Comparison of ENCODE assay signal across 21 cellular contexts in genomic region chr13:25840931-25841330, GRCh38.
"Had no signal": no experiment of that assay in that cellular context is flagged by ENCODE, and none has a peak within 500 bp of the region (broad histone marks: within the 10 kb centered on the region; RNA-seq: fewer than 3 reads in every experiment).

No MANE protein-coding gene starts in this region.

- DNase-seq: activated CD4-positive, alpha-beta memory T cell treated with anti-CD3 and anti-CD28 coated beads for 36 hours; activated CD4-positive, alpha-beta T cell treated with anti-CD3 and anti-CD28 coated beads, Interleukin-2, amount 10 ng/mL, durations not matched to agents 24 days and 14 days; activated CD4-positive, CD25-positive, alpha-beta regulatory T cell treated with anti-CD3 and anti-CD28 coated beads, Interleukin-2, amount 50 U/mL, for 72 hours; activated CD8-positive, alpha-beta memory T cell treated with anti-CD3 and anti-CD28 coated beads, Interleukin-2, amount 50 U/mL, for 4 hours; activated effector memory CD4-positive, alpha-beta T cell treated with anti-CD3 and anti-CD28 coated beads, Interleukin-2, amount 50 U/mL, for 16 hours; activated naive CD4-positive, alpha-beta T cell treated with anti-CD3 and anti-CD28 coated beads for 36 hours; activated naive CD8-positive, alpha-beta T cell treated with anti-CD3 and anti-CD28 coated beads, Interleukin-2, amount 10 ng/mL, durations not matched to agents 7 days and 5 days; activated T-cell treated with anti-CD3 and anti-CD28 coated beads, Interleukin-2, amount 50 U/mL, for 1 hour; brain microvascular endothelial cell; caudate nucleus; endodermal cell; foreskin fibroblast; natural killer cell; posterior cingulate gyrus; right cardiac atrium; stimulated activated CD4-positive, alpha-beta T cell treated with anti-CD3 and anti-CD28 coated beads, Interleukin-2, amount 100 ng/mL, for 48 hours; stimulated activated naive CD4-positive, alpha-beta T cell treated with Interleukin-2 at 50 U/mL for 16 hours; T-helper 17 cell had no signal

- H3K9me3 ChIP-seq: ascending aorta, tibial nerve had no signal

- H3K27me3 ChIP-seq: ascending aorta, brain microvascular endothelial cell, tibial nerve had no signal

- H3K27ac ChIP-seq: ascending aorta, brain microvascular endothelial cell, tibial nerve had no signal

- ATAC-seq: esophagus mucosa, natural killer cell, right cardiac atrium, T-helper 17 cell had no signal

- H3K4me1 ChIP-seq: ascending aorta had no signal

- H3K36me3 ChIP-seq: ascending aorta, brain microvascular endothelial cell, tibial nerve had no signal

- H3K4me3 ChIP-seq: ascending aorta, tibial nerve had no signal
